In the genomic region with DNA sequence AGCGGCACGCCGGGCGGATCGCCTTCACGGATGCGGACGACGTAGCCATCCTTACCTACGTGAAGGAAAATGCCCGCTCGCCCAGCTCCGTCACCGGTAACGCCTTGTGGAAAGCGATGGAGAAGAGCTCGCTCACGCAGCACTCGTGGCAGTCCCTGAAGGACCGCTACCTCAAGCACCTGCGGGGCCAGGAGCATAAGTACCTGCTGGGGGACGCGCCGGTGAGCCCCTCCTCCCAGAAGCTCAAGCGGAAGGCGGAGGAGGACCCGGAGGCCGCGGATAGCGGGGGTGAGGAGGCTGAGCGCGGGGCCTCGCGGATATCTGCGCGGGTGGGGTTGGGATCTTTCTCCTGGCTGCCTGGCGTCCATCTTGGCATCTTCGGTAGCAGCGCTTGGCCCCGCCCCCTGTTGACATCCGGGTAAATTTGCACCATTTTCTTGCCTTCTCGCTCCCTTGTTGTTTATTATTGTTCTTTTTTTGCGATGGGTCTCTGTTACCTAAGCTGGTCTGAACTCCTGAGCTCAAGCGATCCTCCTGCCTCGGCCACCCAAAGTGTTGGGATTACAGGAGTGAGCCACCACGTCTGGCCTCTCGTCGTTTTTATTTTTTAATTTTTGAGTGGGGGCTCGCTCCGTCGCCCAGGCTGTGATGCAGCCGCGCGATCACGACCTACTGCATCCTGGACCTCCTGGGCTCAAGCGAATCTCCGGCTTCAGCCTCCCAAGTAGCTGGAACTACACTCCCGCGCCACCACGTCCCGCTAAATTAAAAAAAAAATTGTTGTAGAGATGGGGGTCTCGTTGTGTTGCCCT, we compare ENCODE assay signal across 8 cellular contexts. TPM values are rescaled to one million over a fixed set of nuclear protein-coding genes. Genes with fewer than 3 reads are reported as not detected.
A peak's percentile ranks its signal among the peaks of the same experiment; 100 is the strongest.
DNase-seq lines count a peak whose midpoint lies in the region; ATAC-seq, FAIRE-seq and TF ChIP-seq lines count a peak whose summit lies in the region.

No MANE protein-coding gene starts in this region.

- H3K79me2 ChIP-seq in HepG2 (ENCODE audit: insufficient read depth, low read length): peaks cover 94% of the 10 kb centered on the region

- peaks cover 4 to 19% of the 10 kb centered on the region in 2 experiments for H3K36me3 ChIP-seq in HepG2 (replicated peaks in 1 of 2; ENCODE audit: control insufficient read depth in 1 of 2, insufficient read depth in 2 of 2, low read length in 2 of 2)

- no peaks in the 10 kb centered on the region; a peak in 1 of 5 replicates for H3K27me3 ChIP-seq in HepG2 (ENCODE audit: control insufficient read depth in 1 of 2, insufficient read depth in 2 of 2, low read length in 2 of 2)

- peaks cover 54% of the 10 kb centered on the region for H4K20me1 ChIP-seq in HepG2 (ENCODE audit: insufficient read depth, low read length)

- in situ Hi-C loops in HepG2 (cut with HindIII; ENCODE audit: extremely low pct_ligation_motif_present, low pct_unique_long_range_greater_than_20kb): loop anchor here (5.0 kb wide), 1 partner anchor 114 kb away; no protein-coding TSS in a partner anchor

- H3K4me1 ChIP-seq in HepG2 (ENCODE audit: insufficient read depth, low read length): peaks cover 62% of the 10 kb centered on the region

- BruUV-seq in HepG2 (replicated peaks; lab: Mats Ljungman, UMichigan): no TSS peak

- peak overlapping the region; percentile 97 for H3K4me3 ChIP-seq in AG10803 (ENCODE audit: low read length)
- H3K4me3 ChIP-seq in HepG2 (replicated peaks in 1 of 3; ENCODE audit: insufficient read depth in 1 of 3, low read depth in 2 of 3, low read length in 3 of 3): peak overlapping the region; percentile 82 to 96 (median 93)

- no peak for TF ChIP-seq EP300 in HepG2 (IDR thresholded peaks at IDR 0.05; ENCODE audit: low read depth in 2 of 2, low read length in 2 of 2)
- TF ChIP-seq EP300 in HepG2 (CRISPR knock-in tag; IDR thresholded peaks at IDR 0.05; ENCODE audit: borderline replicate concordance): no peak

- H3K4me1 Mint-ChIP-seq in activated CD4-positive, alpha-beta T cell treated with anti-CD3 and anti-CD28 coated beads, Interleukin-2, amount 10 ng/mL, durations not matched to agents 7 days and 5 days: peaks cover 70% of the 10 kb centered on the region

- H3K9me3 Mint-ChIP-seq in activated CD4-positive, alpha-beta T cell treated with anti-CD3 and anti-CD28 coated beads, Interleukin-2, amount 10 ng/mL, durations not matched to agents 7 days and 5 days: no peaks in the 10 kb centered on the region

- TF ChIP-seq POLR2A in HepG2 (IDR thresholded peaks at IDR 0.05; ENCODE audit: insufficient read depth in 1 of 2, low read depth in 2 of 2, low read length in 2 of 2): peak; percentile 62 to 71

- peak; percentile 26 for FAIRE-seq in HepG2 (lab: Jason Lieb, UNC)

- peak overlapping the region; percentile 94 for H3K27ac Mint-ChIP-seq in activated CD4-positive, alpha-beta T cell treated with anti-CD3 and anti-CD28 coated beads, Interleukin-2, amount 10 ng/mL, durations not matched to agents 7 days and 5 days

- TF ChIP-seq CTCF in AG10803 (conservative IDR thresholded peaks at IDR 0.05; ENCODE audit: low read length) (no peak), HepG2 (CRISPR knock-in tag; IDR thresholded peaks at IDR 0.05) (no peak)

- H3K4me2 ChIP-seq in HepG2 (ENCODE audit: low read depth, low read length): peak overlapping the region; percentile 87

- CTCF ChIA-PET in activated CD4-positive, alpha-beta T cell treated with anti-CD3 and anti-CD28 coated beads, Interleukin-2, amount 10 ng/mL, durations not matched to agents 7 days and 5 days (lab: Charles Lee): interaction anchor here (0.5 to 2.9 kb wide), 8 partner anchors 8 to 268 kb away, joined by 3 to 13 read pairs (median 4); a partner anchor contains a TSS
- CTCF ChIA-PET in HepG2 (lab: Yijun Ruan, JAX; ENCODE audit: low intra/inter-chr PET ratio, low total read pairs): interaction anchor here (0.7 kb wide), 1 partner anchor 176 kb away, joined by 3 read pairs; no protein-coding TSS in a partner anchor

- H3K27me3 Mint-ChIP-seq in activated CD4-positive, alpha-beta T cell treated with anti-CD3 and anti-CD28 coated beads, Interleukin-2, amount 10 ng/mL, durations not matched to agents 7 days and 5 days: no peaks in the 10 kb centered on the region

- H3K9ac ChIP-seq in HepG2 (ENCODE audit: insufficient read depth, low read depth, low read length): peak overlapping the region; percentile 94

- peak overlapping the region; percentile 39 for H2AFZ ChIP-seq in HepG2 (ENCODE audit: low read length)

- peak; percentile 36 for ATAC-seq in GM19023 (IDR thresholded peaks at IDR 0.05; ENCODE audit: unreplicated experiment)
- peak; percentile 40 for ATAC-seq in HG03175 (IDR thresholded peaks at IDR 0.05; ENCODE audit: unreplicated experiment)
- ATAC-seq in HepG2: peak; percentile 62

- POLR2A ChIA-PET in activated CD4-positive, alpha-beta T cell treated with anti-CD3 and anti-CD28 coated beads, Interleukin-2, amount 10 ng/mL, durations not matched to agents 7 days and 5 days (lab: Charles Lee): interaction anchor here (0.7 to 1.0 kb wide), 2 partner anchors 25 to 547 kb away, joined by 3 to 4 read pairs; a partner anchor contains a TSS
- POLR2A ChIA-PET in HepG2 (lab: Yijun Ruan, JAX): interaction anchor here (0.9 to 2.9 kb wide), 15 partner anchors 7 to 215 kb away, joined by 3 to 28 read pairs (median 5); a partner anchor contains a TSS

- 2% methylated on average over 45 of the region's 62 CpGs for WGBS in HepG2 (ENCODE audit: low lambda C conversion rate)

- H3K4me3 Mint-ChIP-seq in activated CD4-positive, alpha-beta T cell treated with anti-CD3 and anti-CD28 coated beads, Interleukin-2, amount 10 ng/mL, durations not matched to agents 7 days and 5 days: peak overlapping the region; percentile 99

- no peak for TF ChIP-seq RAD21 in HepG2 (CRISPR knock-in tag; IDR thresholded peaks at IDR 0.05)

- DNase-seq in AG10803 (ENCODE audit: low read depth) (peak; percentile 64), NCI-H524 (lab: John Stamatoyannopoulos, UW) (peak; percentile 57 to 79), dedifferentiated amniotic fluid mesenchymal stem cell (ENCODE audit: extremely low spot score) (peak; percentile 76), HepG2 (ENCODE audit: low spot score) (peak; percentile 63)
- peak; percentile 90 for DNase-seq in activated CD4-positive, alpha-beta T cell treated with anti-CD3 and anti-CD28 coated beads, Interleukin-2, amount 10 ng/mL, durations not matched to agents 7 days and 5 days
- DNase-seq in stimulated activated CD4-positive, alpha-beta T cell treated with anti-CD3 and anti-CD28 coated beads, Interleukin-2, amount 100 ng/mL, for 48 hours: peak; percentile 77 to 81

- H3K36me3 Mint-ChIP-seq in activated CD4-positive, alpha-beta T cell treated with anti-CD3 and anti-CD28 coated beads, Interleukin-2, amount 10 ng/mL, durations not matched to agents 7 days and 5 days (ENCODE audit: low read depth): peaks cover 56% of the 10 kb centered on the region

- H3K27ac ChIP-seq in HepG2 (ENCODE audit: extremely low read length, insufficient read depth, low read length): peak overlapping the region; percentile 93

- intact Hi-C loops in HepG2 (cut with micrococcal nuclease; ENCODE audit: unreplicated experiment): loop anchor here (1.0 to 5.0 kb wide), 3 partner anchors 81 to 178 kb away; a partner anchor contains a TSS

- no peaks in the 10 kb centered on the region for H3K9me3 ChIP-seq in HepG2 (ENCODE audit: low read length)

RNA-seq across cellular contexts. Expression of a gene that starts 0.9 kb away (rescaled TPM):
- 10 to 100 TPM; 69.2 to 70.1 TPM for total RNA-seq in activated CD4-positive, alpha-beta T cell treated with anti-CD3 and anti-CD28 coated beads, Interleukin-2, amount 10 ng/mL, durations not matched to agents 7 days and 5 days
- 50.2 and 53.1 TPM in 2 replicates for total RNA-seq in HepG2 (2016; rRNA removed; fragmentation: Illumina TruSeq; extraction: Trizol)
- total RNA-seq in HepG2 (2016; cell fraction: cytosol; rRNA removed; fragmentation: Illumina TruSeq; extraction: Trizol; ENCODE audit: low read depth): 4.5 and 5.6 TPM in 2 replicates
- total RNA-seq in HepG2 (2016; cell fraction: insoluble cytoplasmic fraction; rRNA removed; fragmentation: Illumina TruSeq; extraction: Trizol): 47.0 and 50.4 TPM in 2 replicates
- 15.4 and 16.3 TPM in 2 replicates for total RNA-seq in HepG2 (2016; cell fraction: membrane; rRNA removed; fragmentation: Illumina TruSeq; extraction: Trizol)
- total RNA-seq in HepG2 (2016; cell fraction: nucleus; rRNA removed; fragmentation: Illumina TruSeq; extraction: Trizol): 22.0 and 25.2 TPM in 2 replicates
- polyA plus RNA-seq in HepG2 (2011; rRNA removed): 22.5 and 26.4 TPM in 2 replicates
- 20.9 and 23.4 TPM in 2 replicates for polyA plus RNA-seq in HepG2 (2011; cell fraction: cytosol; rRNA removed)
- 16.9 and 23.8 TPM in 2 replicates for polyA plus RNA-seq in HepG2 (2011; cell fraction: nucleus; rRNA removed)
- 51.0 and 52.3 TPM in 2 replicates for polyA plus RNA-seq in HepG2 (2012)
- polyA plus RNA-seq in HepG2 (2016; cell fraction: cytosol; fragmentation: Illumina TruSeq; extraction: Trizol; ENCODE audit: low read depth): 4.3 and 4.4 TPM in 2 replicates
- 59.2 and 60.0 TPM in 2 replicates for polyA plus RNA-seq in HepG2 (2016; cell fraction: insoluble cytoplasmic fraction; fragmentation: Illumina TruSeq; extraction: Trizol; ENCODE audit: low read depth)
- polyA plus RNA-seq in HepG2 (2016; cell fraction: membrane; fragmentation: Illumina TruSeq; extraction: Trizol; ENCODE audit: low read depth): 10.4 and 10.7 TPM in 2 replicates
- polyA plus RNA-seq in HepG2 (2016; cell fraction: nucleus; fragmentation: Illumina TruSeq; extraction: Trizol; ENCODE audit: insufficient read depth, low read depth): 40.1 and 43.8 TPM in 2 replicates
- polyA minus RNA-seq in HepG2 (2011; rRNA and poly(A)+ RNA removed; ENCODE audit: low replicate concordance): 7.3 and 15.7 TPM in 2 replicates
- polyA minus RNA-seq in HepG2 (2011; cell fraction: cytosol; rRNA and poly(A)+ RNA removed): 20.4 and 22.3 TPM in 2 replicates
- polyA minus RNA-seq in HepG2 (2011; cell fraction: nucleus; rRNA and poly(A)+ RNA removed): 20.6 and 21.0 TPM in 2 replicates

RNA-seq across cellular contexts. Expression of a gene that starts 1.0 kb away (rescaled TPM):
- total RNA-seq in activated CD4-positive, alpha-beta T cell treated with anti-CD3 and anti-CD28 coated beads, Interleukin-2, amount 10 ng/mL, durations not matched to agents 7 days and 5 days: 100 to 1,000 TPM; 185 to 207 TPM
- total RNA-seq in HepG2 (2016; rRNA removed; fragmentation: Illumina TruSeq; extraction: Trizol): 276 and 379 TPM in 2 replicates
- total RNA-seq in HepG2 (2016; cell fraction: cytosol; rRNA removed; fragmentation: Illumina TruSeq; extraction: Trizol; ENCODE audit: low read depth): 95.8 and 98.0 TPM in 2 replicates
- 278 and 398 TPM in 2 replicates for total RNA-seq in HepG2 (2016; cell fraction: insoluble cytoplasmic fraction; rRNA removed; fragmentation: Illumina TruSeq; extraction: Trizol)
- 157 and 166 TPM in 2 replicates for total RNA-seq in HepG2 (2016; cell fraction: membrane; rRNA removed; fragmentation: Illumina TruSeq; extraction: Trizol)
- total RNA-seq in HepG2 (2016; cell fraction: nucleus; rRNA removed; fragmentation: Illumina TruSeq; extraction: Trizol): 113 and 115 TPM in 2 replicates
- 111 and 141 TPM in 2 replicates for polyA plus RNA-seq in HepG2 (2011; rRNA removed)
- 112 and 133 TPM in 2 replicates for polyA plus RNA-seq in HepG2 (2011; cell fraction: cytosol; rRNA removed)
- 47.2 and 50.5 TPM in 2 replicates for polyA plus RNA-seq in HepG2 (2011; cell fraction: nucleus; rRNA removed)
- 147 and 191 TPM in 2 replicates for polyA plus RNA-seq in HepG2 (2012)
- polyA plus RNA-seq in HepG2 (2016; cell fraction: cytosol; fragmentation: Illumina TruSeq; extraction: Trizol; ENCODE audit: low read depth): 70.1 and 76.3 TPM in 2 replicates
- 373 and 381 TPM in 2 replicates for polyA plus RNA-seq in HepG2 (2016; cell fraction: insoluble cytoplasmic fraction; fragmentation: Illumina TruSeq; extraction: Trizol; ENCODE audit: low read depth)
- polyA plus RNA-seq in HepG2 (2016; cell fraction: membrane; fragmentation: Illumina TruSeq; extraction: Trizol; ENCODE audit: low read depth): 126 and 136 TPM in 2 replicates
- 131 and 143 TPM in 2 replicates for polyA plus RNA-seq in HepG2 (2016; cell fraction: nucleus; fragmentation: Illumina TruSeq; extraction: Trizol; ENCODE audit: insufficient read depth, low read depth)
- polyA minus RNA-seq in HepG2 (2011; rRNA and poly(A)+ RNA removed; ENCODE audit: low replicate concordance): 97.4 and 136 TPM in 2 replicates
- polyA minus RNA-seq in HepG2 (2011; cell fraction: cytosol; rRNA and poly(A)+ RNA removed): 71.7 and 75.4 TPM in 2 replicates
- 102 and 113 TPM in 2 replicates for polyA minus RNA-seq in HepG2 (2011; cell fraction: nucleus; rRNA and poly(A)+ RNA removed)

RNA-seq across cellular contexts. Expression of a gene that starts 25.4 kb away (rescaled TPM):
- total RNA-seq in activated CD4-positive, alpha-beta T cell treated with anti-CD3 and anti-CD28 coated beads, Interleukin-2, amount 10 ng/mL, durations not matched to agents 7 days and 5 days: 10 to 100 TPM; 60.3 to 66.1 TPM
- total RNA-seq in HepG2 (2016; rRNA removed; fragmentation: Illumina TruSeq; extraction: Trizol): 40.8 and 50.7 TPM in 2 replicates
- 13.1 and 19.3 TPM in 2 replicates for total RNA-seq in HepG2 (2016; cell fraction: cytosol; rRNA removed; fragmentation: Illumina TruSeq; extraction: Trizol; ENCODE audit: low read depth)
- total RNA-seq in HepG2 (2016; cell fraction: insoluble cytoplasmic fraction; rRNA removed; fragmentation: Illumina TruSeq; extraction: Trizol): 36.9 and 42.7 TPM in 2 replicates
- total RNA-seq in HepG2 (2016; cell fraction: membrane; rRNA removed; fragmentation: Illumina TruSeq; extraction: Trizol): 27.3 and 35.6 TPM in 2 replicates
- total RNA-seq in HepG2 (2016; cell fraction: nucleus; rRNA removed; fragmentation: Illumina TruSeq; extraction: Trizol): 52.6 and 53.3 TPM in 2 replicates
- polyA plus RNA-seq in HepG2 (2011; rRNA removed): 15.5 and 18.4 TPM in 2 replicates
- polyA plus RNA-seq in HepG2 (2011; cell fraction: cytosol; rRNA removed): 12.6 and 18.0 TPM in 2 replicates
- polyA plus RNA-seq in HepG2 (2011; cell fraction: nucleus; rRNA removed): 16.4 and 28.9 TPM in 2 replicates
- 15.1 and 16.1 TPM in 2 replicates for polyA plus RNA-seq in HepG2 (2012)
- polyA plus RNA-seq in HepG2 (2016; cell fraction: cytosol; fragmentation: Illumina TruSeq; extraction: Trizol; ENCODE audit: low read depth): 3.0 and 3.6 TPM in 2 replicates
- polyA plus RNA-seq in HepG2 (2016; cell fraction: insoluble cytoplasmic fraction; fragmentation: Illumina TruSeq; extraction: Trizol; ENCODE audit: low read depth): 29.9 and 30.3 TPM in 2 replicates
- polyA plus RNA-seq in HepG2 (2016; cell fraction: membrane; fragmentation: Illumina TruSeq; extraction: Trizol; ENCODE audit: low read depth): 11.9 and 13.6 TPM in 2 replicates
- 56.7 and 65.5 TPM in 2 replicates for polyA plus RNA-seq in HepG2 (2016; cell fraction: nucleus; fragmentation: Illumina TruSeq; extraction: Trizol; ENCODE audit: insufficient read depth, low read depth)
- 23.3 and 62.1 TPM in 2 replicates for polyA minus RNA-seq in HepG2 (2011; rRNA and poly(A)+ RNA removed; ENCODE audit: low replicate concordance)
- 12.8 and 13.9 TPM in 2 replicates for polyA minus RNA-seq in HepG2 (2011; cell fraction: cytosol; rRNA and poly(A)+ RNA removed)
- 32.4 and 41.4 TPM in 2 replicates for polyA minus RNA-seq in HepG2 (2011; cell fraction: nucleus; rRNA and poly(A)+ RNA removed)

RNA-seq across cellular contexts. Expression of a gene that starts 28.3 kb away (rescaled TPM):
- total RNA-seq in activated CD4-positive, alpha-beta T cell treated with anti-CD3 and anti-CD28 coated beads, Interleukin-2, amount 10 ng/mL, durations not matched to agents 7 days and 5 days: not detected
- total RNA-seq in HepG2 (2016; rRNA removed; fragmentation: Illumina TruSeq; extraction: Trizol): not detected in 2 replicates
- not detected in 2 replicates for total RNA-seq in HepG2 (2016; cell fraction: cytosol; rRNA removed; fragmentation: Illumina TruSeq; extraction: Trizol; ENCODE audit: low read depth)
- total RNA-seq in HepG2 (2016; cell fraction: insoluble cytoplasmic fraction; rRNA removed; fragmentation: Illumina TruSeq; extraction: Trizol): not detected in 2 replicates
- total RNA-seq in HepG2 (2016; cell fraction: membrane; rRNA removed; fragmentation: Illumina TruSeq; extraction: Trizol): not detected in 2 replicates
- total RNA-seq in HepG2 (2016; cell fraction: nucleus; rRNA removed; fragmentation: Illumina TruSeq; extraction: Trizol): not detected in 2 replicates
- not detected in 2 replicates for polyA plus RNA-seq in HepG2 (2011; rRNA removed)
- not detected in 2 replicates for polyA plus RNA-seq in HepG2 (2011; cell fraction: cytosol; rRNA removed)
- not detected in 2 replicates for polyA plus RNA-seq in HepG2 (2011; cell fraction: nucleus; rRNA removed)
- not detected in 2 replicates for polyA plus RNA-seq in HepG2 (2012)
- not detected in 2 replicates for polyA plus RNA-seq in HepG2 (2016; cell fraction: cytosol; fragmentation: Illumina TruSeq; extraction: Trizol; ENCODE audit: low read depth)
- polyA plus RNA-seq in HepG2 (2016; cell fraction: insoluble cytoplasmic fraction; fragmentation: Illumina TruSeq; extraction: Trizol; ENCODE audit: low read depth): not detected in 2 replicates
- not detected in 2 replicates for polyA plus RNA-seq in HepG2 (2016; cell fraction: membrane; fragmentation: Illumina TruSeq; extraction: Trizol; ENCODE audit: low read depth)
- polyA plus RNA-seq in HepG2 (2016; cell fraction: nucleus; fragmentation: Illumina TruSeq; extraction: Trizol; ENCODE audit: insufficient read depth, low read depth): not detected in 2 replicates
- polyA minus RNA-seq in HepG2 (2011; rRNA and poly(A)+ RNA removed; ENCODE audit: low replicate concordance): not detected in 2 replicates
- polyA minus RNA-seq in HepG2 (2011; cell fraction: cytosol; rRNA and poly(A)+ RNA removed): not detected in 2 replicates
- not detected in 2 replicates for polyA minus RNA-seq in HepG2 (2011; cell fraction: nucleus; rRNA and poly(A)+ RNA removed)

RNA-seq across cellular contexts. Expression of a gene that starts 52.8 kb away (rescaled TPM):
- not detected for total RNA-seq in activated CD4-positive, alpha-beta T cell treated with anti-CD3 and anti-CD28 coated beads, Interleukin-2, amount 10 ng/mL, durations not matched to agents 7 days and 5 days
- total RNA-seq in HepG2 (2016; rRNA removed; fragmentation: Illumina TruSeq; extraction: Trizol): not detected in 2 replicates
- total RNA-seq in HepG2 (2016; cell fraction: cytosol; rRNA removed; fragmentation: Illumina TruSeq; extraction: Trizol; ENCODE audit: low read depth): not detected in 2 replicates
- not detected in 2 replicates for total RNA-seq in HepG2 (2016; cell fraction: insoluble cytoplasmic fraction; rRNA removed; fragmentation: Illumina TruSeq; extraction: Trizol)
- not detected in 2 replicates for total RNA-seq in HepG2 (2016; cell fraction: membrane; rRNA removed; fragmentation: Illumina TruSeq; extraction: Trizol)
- not detected in 2 replicates for total RNA-seq in HepG2 (2016; cell fraction: nucleus; rRNA removed; fragmentation: Illumina TruSeq; extraction: Trizol)
- not detected in 2 replicates for polyA plus RNA-seq in HepG2 (2011; rRNA removed)
- polyA plus RNA-seq in HepG2 (2011; cell fraction: cytosol; rRNA removed): not detected in 2 replicates
- polyA plus RNA-seq in HepG2 (2011; cell fraction: nucleus; rRNA removed): not detected in 2 replicates
- polyA plus RNA-seq in HepG2 (2012): not detected in 2 replicates
- polyA plus RNA-seq in HepG2 (2016; cell fraction: cytosol; fragmentation: Illumina TruSeq; extraction: Trizol; ENCODE audit: low read depth): not detected in 2 replicates
- polyA plus RNA-seq in HepG2 (2016; cell fraction: insoluble cytoplasmic fraction; fragmentation: Illumina TruSeq; extraction: Trizol; ENCODE audit: low read depth): not detected in 2 replicates
- not detected in 2 replicates for polyA plus RNA-seq in HepG2 (2016; cell fraction: membrane; fragmentation: Illumina TruSeq; extraction: Trizol; ENCODE audit: low read depth)
- polyA plus RNA-seq in HepG2 (2016; cell fraction: nucleus; fragmentation: Illumina TruSeq; extraction: Trizol; ENCODE audit: insufficient read depth, low read depth): not detected in 2 replicates
- polyA minus RNA-seq in HepG2 (2011; rRNA and poly(A)+ RNA removed; ENCODE audit: low replicate concordance): not detected in 2 replicates
- polyA minus RNA-seq in HepG2 (2011; cell fraction: cytosol; rRNA and poly(A)+ RNA removed): not detected in 2 replicates
- polyA minus RNA-seq in HepG2 (2011; cell fraction: nucleus; rRNA and poly(A)+ RNA removed): not detected in 2 replicates

Comparison
In these comparisons a context has a peak if more than half of its experiments do, and no peak if none do; other contexts are left out.
1. Peak in every context shown above with its lines: DNase-seq, ATAC-seq, H3K4me3 ChIP-seq and H3K27ac ChIP-seq.